In the genomic region with DNA sequence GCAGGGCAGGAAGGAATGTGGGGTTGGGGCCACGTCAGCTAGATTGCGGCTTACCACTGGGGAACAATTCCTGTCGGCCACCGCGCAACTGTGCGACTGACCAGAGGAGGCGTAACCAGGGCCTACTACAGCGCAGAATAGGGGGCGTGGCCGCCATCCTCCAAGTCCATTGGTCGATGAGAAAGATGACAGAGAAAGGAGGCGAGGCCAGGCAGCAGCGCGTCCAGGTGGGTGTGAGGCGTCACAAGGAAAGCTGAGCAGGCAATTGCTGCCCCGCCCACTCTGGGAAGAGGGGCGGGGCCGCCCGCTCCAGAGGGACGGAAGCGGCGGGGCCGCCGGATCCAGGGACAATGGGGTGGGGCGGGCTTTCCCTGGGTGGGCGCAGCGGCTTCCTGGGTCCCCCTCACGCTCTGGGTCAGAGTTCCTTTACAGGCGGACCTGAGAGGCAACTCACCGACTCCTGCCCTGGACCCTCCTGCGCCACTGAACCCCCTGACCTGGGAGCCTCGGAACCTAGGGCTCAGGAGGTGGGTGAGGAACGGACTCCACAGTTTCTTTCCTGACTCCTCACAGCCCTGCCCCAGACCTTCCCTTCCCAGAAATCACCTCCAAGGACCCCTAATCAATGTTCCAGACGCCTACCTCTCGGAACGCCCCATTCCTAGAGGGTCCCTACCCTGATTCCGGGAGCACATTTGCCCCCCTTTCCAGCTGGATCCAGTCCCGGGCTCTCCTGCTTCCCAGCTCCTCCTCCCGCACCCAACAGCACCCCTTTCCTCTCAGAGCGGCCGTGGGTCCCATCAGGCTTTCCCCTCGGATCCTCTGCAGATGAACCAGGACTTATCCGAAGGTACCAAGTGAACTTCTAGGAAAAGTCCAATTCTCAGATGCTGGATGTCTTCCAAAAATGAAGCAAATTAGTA, we compare ENCODE assay signal across 14 cellular contexts.
DNase-seq lines count a peak whose midpoint lies in the region; ATAC-seq, FAIRE-seq and TF ChIP-seq lines count a peak whose summit lies in the region.
"Had no signal": no experiment of that assay in that cellular context is flagged by ENCODE, and none has a peak within 500 bp of the region (broad histone marks: within the 10 kb centered on the region; RNA-seq: fewer than 3 reads in every experiment).

No MANE protein-coding gene starts in this region.

- H3K36me3 ChIP-seq in right lobe of liver, result no peaks in the 10 kb centered on the region

- H3K27me3 ChIP-seq in right lobe of liver, result no peaks in the 10 kb centered on the region

- ATAC-seq in right lobe of liver (peak; percentile 67 to 95 (median 84)), sciatic nerve (peak; percentile 97), GM19023 (IDR thresholded peaks at IDR 0.05; ENCODE audit: unreplicated experiment) (no peak), HG03520 (IDR thresholded peaks at IDR 0.05; ENCODE audit: unreplicated experiment) (no peak), GM18858 (IDR thresholded peaks at IDR 0.05; ENCODE audit: unreplicated experiment) (no peak), GM21447 (IDR thresholded peaks at IDR 0.05; ENCODE audit: unreplicated experiment) (no peak)
- ATAC-seq: activated CD8-positive, alpha-beta T cell treated with anti-CD3 and anti-CD28 coated beads for 36 hours had no signal

- peak; percentile 91 for FAIRE-seq in endometrium (lab: Jason Lieb, UNC)

- DNase-seq in H4 (ENCODE audit: low spot score), result peak; percentile 93
- peak in 2 of 3 donors; percentile 55 to 69 for DNase-seq in right lobe of liver
- DNase-seq in sciatic nerve (ENCODE audit: low spot score), result peak; percentile 72
- DNase-seq: activated CD8-positive, alpha-beta T cell treated with anti-CD3 and anti-CD28 coated beads for 36 hours; activated naive CD4-positive, alpha-beta T cell treated with anti-CD3 and anti-CD28 coated beads, Interleukin-2, amount 10 ng/mL, durations not matched to agents 7 days and 5 days; cortex of kidney; foreskin fibroblast; GDM1; T1000 had no signal

- no peak for TF ChIP-seq POLR2A in right lobe of liver (IDR thresholded peaks at IDR 0.05)

- no peak for TF ChIP-seq CTCF in right lobe of liver (IDR thresholded peaks at IDR 0.05)

- H3K4me1 ChIP-seq in right lobe of liver, result no peaks in the 10 kb centered on the region

- H3K9me3 ChIP-seq in right lobe of liver, result no peaks in the 10 kb centered on the region

- H3K27ac ChIP-seq in right lobe of liver, result no peak overlapping the region

- intact Hi-C loops in right lobe of liver (cut with DNase I), result no loop called here
- intact Hi-C loops in sciatic nerve (cut with DNase I), result no loop called here

- peak overlapping the region in 1 of 3 donors; percentile 16 for H3K4me3 ChIP-seq in right lobe of liver

- 4% methylated on average over 24 of the region's 43 CpGs for WGBS in right lobe of liver (ENCODE audit: insufficient coverage, low coverage, low lambda C conversion rate, missing lambda C conversion rate)

Comparison
In these comparisons a context has a peak if more than half of its experiments do, and no peak if none do; other contexts are left out.
1. ATAC-seq: peak in right lobe of liver (4 of 4) and sciatic nerve (single experiment); none in GM19023 (single experiment), HG03520 (single experiment), GM18858 (single experiment) and GM21447 (single experiment).
2. Peak in every context shown above with its lines, with median percentiles within 50 percentile points of each other: DNase-seq.